Comparison of ENCODE assay signal across 16 cellular contexts in genomic region chr18:3654442-3655253, GRCh38.
DNase-seq lines count a peak whose midpoint lies in the region; ATAC-seq and TF ChIP-seq lines count a peak whose summit lies in the region.
"Had no signal": no experiment of that assay in that cellular context is flagged by ENCODE, and none has a peak within 500 bp of the region (broad histone marks: within the 10 kb centered on the region; RNA-seq: fewer than 3 reads in every experiment).

No MANE protein-coding gene starts in this region.

- intact Hi-C loops in Panc1 (cut with micrococcal nuclease; ENCODE audit: unreplicated experiment): no loop called here

- H3K4ac ChIP-seq in trophoblast cell (ENCODE audit: low read depth, low read length): no peak overlapping the region

- CTCF ChIA-PET in activated CD8-positive, alpha-beta memory T cell treated with anti-CD3 and anti-CD28 coated beads, Interleukin-2, amount 10 ng/mL, durations not matched to agents 7 days and 5 days (lab: Charles Lee): interaction anchor here (2.9 kb wide), 1 partner anchor 12 kb away, joined by 14 read pairs; no protein-coding TSS in a partner anchor
- CTCF ChIA-PET in Panc1 (lab: Charles Lee): interaction anchor here (0.6 to 2.1 kb wide), 2 partner anchors 12 to 95 kb away, joined by 5 to 8 read pairs; no protein-coding TSS in a partner anchor

- H4K91ac ChIP-seq in trophoblast cell (ENCODE audit: low read depth, low read length): peak overlapping the region; percentile 89

- peaks cover 21% of the 10 kb centered on the region for H3K4me1 Mint-ChIP-seq in activated CD8-positive, alpha-beta memory T cell treated with anti-CD3 and anti-CD28 coated beads, Interleukin-2, amount 10 ng/mL, durations not matched to agents 7 days and 5 days
- peaks cover 0 to 3% (median under 1%) of the 10 kb centered on the region in 4 donors for H3K4me1 Mint-ChIP-seq in naive thymus-derived CD8-positive, alpha-beta T cell
- H3K4me1 Mint-ChIP-seq: IgD-negative memory B cell had no signal

- H3K36me3 Mint-ChIP-seq in activated CD8-positive, alpha-beta memory T cell treated with anti-CD3 and anti-CD28 coated beads, Interleukin-2, amount 10 ng/mL, durations not matched to agents 7 days and 5 days: peaks cover 2% of the 10 kb centered on the region
- H3K36me3 Mint-ChIP-seq in naive thymus-derived CD8-positive, alpha-beta T cell: no peaks in the 10 kb centered on the region
- H3K36me3 Mint-ChIP-seq: IgD-negative memory B cell; natural killer cell treated with Interleukin-12 subunit alpha and Interleukin-12 subunit beta and Interleukin-15 and Interleukin-18, amount 100 ng/mL, for 72 hours; stimulated activated memory B cell treated with anti-CD40 and anti-IgM and Interleukin-4, amounts not matched to agents 10 μg/mL and 1 μg/mL and 100 μg/mL, for 72 hours had no signal

- POLR2A ChIA-PET in Panc1 (lab: Charles Lee): interaction anchor here (0.6 to 1.1 kb wide), 3 partner anchors 12 to 128 kb away, joined by 4 to 13 read pairs (median 7); no protein-coding TSS in a partner anchor
- POLR2A ChIA-PET in naive thymus-derived CD8-positive, alpha-beta T cell (lab: Charles Lee): no interaction called here

- H3K4me2 ChIP-seq in trophoblast cell (ENCODE audit: low read length): no peak overlapping the region

- H2BK120ac ChIP-seq in trophoblast cell (ENCODE audit: insufficient read depth, low read length, poor library complexity): peak overlapping the region; percentile 94

- no peak overlapping the region for H3K4me3 Mint-ChIP-seq in activated CD8-positive, alpha-beta memory T cell treated with anti-CD3 and anti-CD28 coated beads, Interleukin-2, amount 10 ng/mL, durations not matched to agents 7 days and 5 days
- H3K4me3 Mint-ChIP-seq in naive thymus-derived CD8-positive, alpha-beta T cell: no peak overlapping the region
- H3K4me3 Mint-ChIP-seq: IgD-negative memory B cell; natural killer cell treated with Interleukin-12 subunit alpha and Interleukin-12 subunit beta and Interleukin-15 and Interleukin-18, amount 100 ng/mL, for 72 hours; stimulated activated memory B cell treated with anti-CD40 and anti-IgM and Interleukin-4, amounts not matched to agents 10 μg/mL and 1 μg/mL and 100 μg/mL, for 72 hours had no signal

- no TSS peak for BruUV-seq in Panc1 (replicated peaks; lab: Mats Ljungman, UMichigan)

- peaks cover 19% of the 10 kb centered on the region for H3K79me1 ChIP-seq in trophoblast cell (ENCODE audit: low read length)

- H3K27ac ChIP-seq in Panc1 (ENCODE audit: low read length): peak overlapping the region; percentile 100
- H3K27ac ChIP-seq in cingulate gyrus (ENCODE audit: low read depth, low read length): peak overlapping the region; percentile 32
- no peak overlapping the region for H3K27ac ChIP-seq in trophoblast cell (ENCODE audit: low read depth, low read length)
- H3K27ac ChIP-seq: left ventricle myocardium inferior had no signal

- peak overlapping the region; percentile 70 for H3K18ac ChIP-seq in trophoblast cell (ENCODE audit: low read length)

- H4K12ac ChIP-seq in trophoblast cell (ENCODE audit: low read depth, low read length): no peak overlapping the region

- no peak overlapping the region for H3K23ac ChIP-seq in trophoblast cell (ENCODE audit: low read length)

- H2BK12ac ChIP-seq in trophoblast cell (ENCODE audit: low read length): peak overlapping the region; percentile 79

- no peak for ATAC-seq in activated CD8-positive, alpha-beta memory T cell treated with anti-CD3 and anti-CD28 coated beads, Interleukin-2, amount 10 ng/mL, durations not matched to agents 7 days and 5 days
- no peak for ATAC-seq in Panc1
- ATAC-seq in naive thymus-derived CD8-positive, alpha-beta T cell: no peak
- ATAC-seq: activated CD4-positive, CD25-positive, alpha-beta regulatory T cell treated with anti-CD3 and anti-CD28 coated beads, Interleukin-2, amount 50 U/mL, for 24 hours; natural killer cell treated with Interleukin-12 subunit alpha and Interleukin-12 subunit beta and Interleukin-15 and Interleukin-18, amount 100 ng/mL, for 72 hours; right cardiac atrium; stimulated activated memory B cell treated with anti-CD40 and anti-IgM and Interleukin-4, amounts not matched to agents 10 μg/mL and 1 μg/mL and 100 μg/mL, for 72 hours had no signal

- H2AFZ ChIP-seq in trophoblast cell (ENCODE audit: insufficient read depth, low read length, poor library complexity): no peak overlapping the region

- peaks cover 57% of the 10 kb centered on the region for H3K4me1 ChIP-seq in Panc1 (ENCODE audit: control insufficient read depth, insufficient read depth, low read length)
- H3K4me1 ChIP-seq in trophoblast cell (ENCODE audit: control insufficient read depth in 1 of 2, insufficient read depth in 2 of 2, low read length in 2 of 2): peaks cover 18 to 38% of the 10 kb centered on the region in 2 experiments

- in situ Hi-C loops in Panc1 (cut with HindIII; ENCODE audit: low pct_unique_long_range_greater_than_20kb, low sequenced_read_pairs): no loop called here

- H3K9me3 ChIP-seq in Panc1 (ENCODE audit: control insufficient read depth, insufficient read depth, low read depth, low read length): peaks cover 6% of the 10 kb centered on the region; the same call in 1 of the 2 replicates
- H3K9me3 ChIP-seq in trophoblast cell (ENCODE audit: insufficient read depth, low read depth, low read length): no peaks in the 10 kb centered on the region
- H3K9me3 ChIP-seq: left ventricle myocardium inferior had no signal

- H3K9ac ChIP-seq in trophoblast cell (ENCODE audit: low read length): no peak overlapping the region

- no peaks in the 10 kb centered on the region for H3K79me2 ChIP-seq in trophoblast cell (ENCODE audit: control insufficient read depth, insufficient read depth, low read length, poor library complexity)

- H3K27me3 ChIP-seq in Panc1 (ENCODE audit: control insufficient read depth, insufficient read depth, low read length): no peaks in the 10 kb centered on the region
- no peaks in the 10 kb centered on the region for H3K27me3 ChIP-seq in trophoblast cell (ENCODE audit: insufficient read depth, low read length)

- H3K9me3 Mint-ChIP-seq in activated CD8-positive, alpha-beta memory T cell treated with anti-CD3 and anti-CD28 coated beads, Interleukin-2, amount 10 ng/mL, durations not matched to agents 7 days and 5 days (ENCODE audit: low read depth): no peaks in the 10 kb centered on the region
- H3K9me3 Mint-ChIP-seq in naive thymus-derived CD8-positive, alpha-beta T cell: no peaks in the 10 kb centered on the region
- H3K9me3 Mint-ChIP-seq: IgD-negative memory B cell; natural killer cell treated with Interleukin-12 subunit alpha and Interleukin-12 subunit beta and Interleukin-15 and Interleukin-18, amount 100 ng/mL, for 72 hours; stimulated activated memory B cell treated with anti-CD40 and anti-IgM and Interleukin-4, amounts not matched to agents 10 μg/mL and 1 μg/mL and 100 μg/mL, for 72 hours had no signal

- H2AK5ac ChIP-seq in trophoblast cell (ENCODE audit: low read length): peak overlapping the region; percentile 91

- H4K8ac ChIP-seq in trophoblast cell (ENCODE audit: low read depth, low read length): peak overlapping the region; percentile 47

- peak overlapping the region; percentile 64 for H2BK5ac ChIP-seq in trophoblast cell (ENCODE audit: low read depth, low read length, poor library complexity)

- H3K27ac Mint-ChIP-seq in activated CD8-positive, alpha-beta memory T cell treated with anti-CD3 and anti-CD28 coated beads, Interleukin-2, amount 10 ng/mL, durations not matched to agents 7 days and 5 days: peak overlapping the region; percentile 7
- H3K27ac Mint-ChIP-seq in naive thymus-derived CD8-positive, alpha-beta T cell: no peak overlapping the region
- H3K27ac Mint-ChIP-seq: stimulated activated memory B cell treated with anti-CD40 and anti-IgM and Interleukin-4, amounts not matched to agents 10 μg/mL and 1 μg/mL and 100 μg/mL, for 72 hours had no signal

- H3K4me3 ChIP-seq in Panc1 (ENCODE audit: low read depth in 2 of 2, low read length in 2 of 2): peak overlapping the region in 1 of 2 experiments; percentile 53; a peak in 1 of 4 replicates
- no peak overlapping the region for H3K4me3 ChIP-seq in trophoblast cell (ENCODE audit: low read depth, low read length)
- H3K4me3 ChIP-seq: left ventricle myocardium inferior had no signal

- H3K36me3 ChIP-seq in Panc1 (ENCODE audit: control insufficient read depth, insufficient read depth, low read length) (no peaks in the 10 kb centered on the region), trophoblast cell (ENCODE audit: control insufficient read depth in 1 of 2, insufficient read depth in 2 of 2, low read length in 2 of 2) (no peaks in the 10 kb centered on the region)
- H3K36me3 ChIP-seq: left ventricle myocardium inferior had no signal

- DNase-seq in activated CD8-positive, alpha-beta memory T cell treated with anti-CD3 and anti-CD28 coated beads, Interleukin-2, amount 10 ng/mL, durations not matched to agents 7 days and 5 days: no peak
- DNase-seq in activated CD8-positive, alpha-beta memory T cell treated with anti-CD3 and anti-CD28 coated beads, Interleukin-2, amount 50 U/mL, for 4 hours: no peak
- no peak for DNase-seq in Panc1 (ENCODE audit: low read depth, low spot score)
- DNase-seq in trophoblast cell: no peak
- DNase-seq in naive thymus-derived CD8-positive, alpha-beta T cell: no peak
- no peak for DNase-seq in ureter (ENCODE audit: low spot score)
- DNase-seq in stimulated activated naive CD4-positive, alpha-beta T cell (lab: John Stamatoyannopoulos, UW): no peak
- DNase-seq: activated T-cell treated with anti-CD3 and anti-CD28 coated beads, Interleukin-2, amount 50 U/mL, for 1 hour; left ventricle myocardium inferior; right cardiac atrium; SW 1271 had no signal

- no peak for TF ChIP-seq CTCF in Panc1 (IDR thresholded peaks at IDR 0.05)

- H3K14ac ChIP-seq in trophoblast cell (ENCODE audit: low read length): peak overlapping the region; percentile 87

- WGBS in trophoblast cell (ENCODE audit: extremely low coverage, insufficient coverage, insufficient read length): no CpG with 5 or more reads among the region's 11 CpGs

- no peaks in the 10 kb centered on the region for H3K27me3 Mint-ChIP-seq in activated CD8-positive, alpha-beta memory T cell treated with anti-CD3 and anti-CD28 coated beads, Interleukin-2, amount 10 ng/mL, durations not matched to agents 7 days and 5 days
- no peaks in the 10 kb centered on the region for H3K27me3 Mint-ChIP-seq in naive thymus-derived CD8-positive, alpha-beta T cell
- H3K27me3 Mint-ChIP-seq: IgD-negative memory B cell; stimulated activated memory B cell treated with anti-CD40 and anti-IgM and Interleukin-4, amounts not matched to agents 10 μg/mL and 1 μg/mL and 100 μg/mL, for 72 hours had no signal
